ENCODE assay signal across 19 cellular contexts in the genomic region with DNA sequence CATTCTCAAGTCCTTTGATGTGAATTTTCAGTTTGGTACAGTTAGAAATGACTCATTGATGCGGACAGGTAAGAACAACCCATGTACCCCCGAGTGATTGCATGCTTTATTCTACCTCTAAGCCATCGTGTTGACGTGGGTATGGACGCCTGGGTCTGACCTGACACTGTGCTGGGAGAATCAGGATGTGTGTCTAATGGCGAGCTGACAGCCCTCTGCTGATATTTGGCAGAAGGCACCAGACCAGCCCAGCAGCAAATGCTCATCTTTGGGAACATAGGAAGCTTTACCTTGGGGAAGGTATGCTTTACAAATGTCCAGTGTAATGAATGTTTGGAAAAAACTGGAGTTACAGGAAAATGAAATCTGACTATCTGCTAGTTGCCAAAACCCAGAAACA. TPM values are rescaled to one million over a fixed set of nuclear protein-coding genes. Genes with fewer than 3 reads are reported as not detected.
A peak's percentile ranks its signal among the peaks of the same experiment; 100 is the strongest.
DNase-seq lines count a peak whose midpoint lies in the region; ATAC-seq and TF ChIP-seq lines count a peak whose summit lies in the region.
"Had no signal": no experiment of that assay in that cellular context is flagged by ENCODE, and none has a peak within 500 bp of the region (broad histone marks: within the 10 kb centered on the region; RNA-seq: fewer than 3 reads in every experiment).

No MANE protein-coding gene starts in this region.

- intact Hi-C loops in cardiac septum (cut with DNase I) (no loop called here), Right ventricle myocardium superior (cut with DNase I) (no loop called here)
- intact Hi-C loops in dendritic cell treated with granulocyte-macrophage colony-stimulating factor and Interleukin-4, amounts not matched to agents 40 ng/mL and 50 ng/mL, for 4 days (cut with micrococcal nuclease): no loop called here
- intact Hi-C loops in CD4-positive, alpha-beta memory T cell (cut with micrococcal nuclease): no loop called here

- H3K9me3 ChIP-seq in T-helper 17 cell (ENCODE audit: control insufficient read depth, low read length, poor library complexity, severe bottlenecking): no peaks in the 10 kb centered on the region
- no peaks in the 10 kb centered on the region for H3K9me3 ChIP-seq in CD4-positive, alpha-beta memory T cell (ENCODE audit: control insufficient read depth in 1 of 2, low read length in 2 of 2)
- H3K9me3 ChIP-seq: BLaER1, HAP-1 had no signal

- no peaks in the 10 kb centered on the region for H3K27me3 ChIP-seq in CD4-positive, alpha-beta memory T cell (ENCODE audit: insufficient read depth, low read length)
- H3K27me3 ChIP-seq: BLaER1 had no signal

- no peaks in the 10 kb centered on the region for H3K9me3 Mint-ChIP-seq in dendritic cell treated with granulocyte-macrophage colony-stimulating factor and Interleukin-4, amounts not matched to agents 40 ng/mL and 50 ng/mL, for 4 days
- no peaks in the 10 kb centered on the region for H3K9me3 Mint-ChIP-seq in CD4-positive, alpha-beta memory T cell
- no peaks in the 10 kb centered on the region for H3K9me3 Mint-ChIP-seq in mesothelial cell of epicardium
- H3K9me3 Mint-ChIP-seq: CD8-positive, alpha-beta memory T cell had no signal

- no peaks in the 10 kb centered on the region for H3K4me1 ChIP-seq in CD4-positive, alpha-beta memory T cell (ENCODE audit: insufficient read depth, low read length)
- H3K4me1 ChIP-seq: HAP-1 had no signal

- no peak for TF ChIP-seq CTCF in mesothelial cell of epicardium (IDR thresholded peaks at IDR 0.05; ENCODE audit: unreplicated experiment)

- peaks cover 6% of the 10 kb centered on the region for H3K36me3 Mint-ChIP-seq in T-helper 17 cell (ENCODE audit: low read depth)
- H3K36me3 Mint-ChIP-seq in dendritic cell treated with granulocyte-macrophage colony-stimulating factor and Interleukin-4, amounts not matched to agents 40 ng/mL and 50 ng/mL, for 4 days (ENCODE audit: low read depth): peaks cover 64% of the 10 kb centered on the region
- H3K36me3 Mint-ChIP-seq in CD4-positive, alpha-beta memory T cell: peaks cover 54 to 68% of the 10 kb centered on the region in 2 donors
- H3K36me3 Mint-ChIP-seq in mesothelial cell of epicardium: peaks cover 19% of the 10 kb centered on the region

- H3K4me3 Mint-ChIP-seq in T-helper 17 cell (no peak overlapping the region), mesothelial cell of epicardium (no peak overlapping the region)
- H3K4me3 Mint-ChIP-seq in dendritic cell treated with granulocyte-macrophage colony-stimulating factor and Interleukin-4, amounts not matched to agents 40 ng/mL and 50 ng/mL, for 4 days: no peak overlapping the region
- H3K4me3 Mint-ChIP-seq in CD4-positive, alpha-beta memory T cell: no peak overlapping the region
- H3K4me3 Mint-ChIP-seq: CD8-positive, alpha-beta memory T cell had no signal

- DNase-seq in cardiac septum (ENCODE audit: low spot score) (peak; percentile 12), Right ventricle myocardium superior (no peak), T-helper 17 cell (no peak), mesothelial cell of epicardium (ENCODE audit: low spot score in 2 of 2, unreplicated experiment in 2 of 2) (no peak), DMS 273 (lab: John Stamatoyannopoulos, UW; ENCODE audit: unreplicated experiment) (no peak)
- DNase-seq in CD4-positive, alpha-beta memory T cell: no peak
- DNase-seq: 8988T; CD8-positive, alpha-beta memory T cell; COR-L47; DMS153; DMS79; GF-D8 had no signal

- CTCF ChIA-PET in CD4-positive, alpha-beta memory T cell (lab: Charles Lee; ENCODE audit: partially characterized antibody): no interaction called here

- ATAC-seq in Right ventricle myocardium superior (ENCODE audit: poor library complexity) (no peak), T-helper 17 cell (no peak)

- no peak overlapping the region for H3K27ac ChIP-seq in CD4-positive, alpha-beta memory T cell (ENCODE audit: low read depth, low read length)
- H3K27ac ChIP-seq: BLaER1 had no signal

- peaks cover 5% of the 10 kb centered on the region for H3K4me1 Mint-ChIP-seq in T-helper 17 cell
- peaks cover 76% of the 10 kb centered on the region for H3K4me1 Mint-ChIP-seq in dendritic cell treated with granulocyte-macrophage colony-stimulating factor and Interleukin-4, amounts not matched to agents 40 ng/mL and 50 ng/mL, for 4 days (ENCODE audit: low read depth)
- peaks cover 0 to 3% (median 1%) of the 10 kb centered on the region in 4 donors for H3K4me1 Mint-ChIP-seq in CD4-positive, alpha-beta memory T cell
- no peaks in the 10 kb centered on the region for H3K4me1 Mint-ChIP-seq in mesothelial cell of epicardium

- no peaks in the 10 kb centered on the region for H3K36me3 ChIP-seq in CD4-positive, alpha-beta memory T cell (ENCODE audit: insufficient read depth, low read length)
- H3K36me3 ChIP-seq: HAP-1 had no signal

- POLR2A ChIA-PET in CD4-positive, alpha-beta memory T cell (lab: Charles Lee; ENCODE audit: partially characterized antibody): no interaction called here

- H3K4me3 ChIP-seq in CD4-positive, alpha-beta memory T cell (ENCODE audit: low read length in 2 of 2): no peak overlapping the region
- H3K4me3 ChIP-seq: BLaER1, HAP-1 had no signal

- H3K27ac Mint-ChIP-seq in T-helper 17 cell: peak overlapping the region; percentile 32
- H3K27ac Mint-ChIP-seq in dendritic cell treated with granulocyte-macrophage colony-stimulating factor and Interleukin-4, amounts not matched to agents 40 ng/mL and 50 ng/mL, for 4 days: peak overlapping the region; percentile 98
- H3K27ac Mint-ChIP-seq in CD4-positive, alpha-beta memory T cell: no peak overlapping the region
- no peak overlapping the region for H3K27ac Mint-ChIP-seq in mesothelial cell of epicardium
- H3K27ac Mint-ChIP-seq: CD8-positive, alpha-beta memory T cell had no signal

- H3K27me3 Mint-ChIP-seq in T-helper 17 cell (no peaks in the 10 kb centered on the region), mesothelial cell of epicardium (ENCODE audit: low read depth) (no peaks in the 10 kb centered on the region)
- H3K27me3 Mint-ChIP-seq in dendritic cell treated with granulocyte-macrophage colony-stimulating factor and Interleukin-4, amounts not matched to agents 40 ng/mL and 50 ng/mL, for 4 days: no peaks in the 10 kb centered on the region
- no peaks in the 10 kb centered on the region for H3K27me3 Mint-ChIP-seq in CD4-positive, alpha-beta memory T cell
- H3K27me3 Mint-ChIP-seq: CD8-positive, alpha-beta memory T cell had no signal

RNA-seq across cellular contexts. Expression of gene SLC46A2, which starts 20.1 kb away (rescaled TPM):
- 0.16 TPM for total RNA-seq in cardiac septum
- total RNA-seq in Right ventricle myocardium superior: not detected
- total RNA-seq in T-helper 17 cell: under 1 TPM in 1 of 2 donors, not detected in 1; 0.47 TPM
- not detected for total RNA-seq in CD4-positive, alpha-beta memory T cell
- not detected for polyA plus RNA-seq in CD4-positive, alpha-beta memory T cell
- not detected in 3 replicates for total RNA-seq in mesothelial cell of epicardium
- total RNA-seq: A673; CD8-positive, alpha-beta memory T cell; Daoy; H4 had no signal
- polyA plus RNA-seq: AG04450; CD8-positive, alpha-beta memory T cell had no signal

Comparison
In these comparisons a context has a peak if more than half of its experiments do, and no peak if none do; other contexts are left out.
1. H3K27ac Mint-ChIP-seq: peak in T-helper 17 cell (single experiment) and dendritic cell treated with granulocyte-macrophage colony-stimulating factor and Interleukin-4, amounts not matched to agents 40 ng/mL and 50 ng/mL, for 4 days (single experiment); none in CD4-positive, alpha-beta memory T cell (0 of 7) and mesothelial cell of epicardium (single experiment).